ENCODE assay signal across 21 cellular contexts in the genomic region with DNA sequence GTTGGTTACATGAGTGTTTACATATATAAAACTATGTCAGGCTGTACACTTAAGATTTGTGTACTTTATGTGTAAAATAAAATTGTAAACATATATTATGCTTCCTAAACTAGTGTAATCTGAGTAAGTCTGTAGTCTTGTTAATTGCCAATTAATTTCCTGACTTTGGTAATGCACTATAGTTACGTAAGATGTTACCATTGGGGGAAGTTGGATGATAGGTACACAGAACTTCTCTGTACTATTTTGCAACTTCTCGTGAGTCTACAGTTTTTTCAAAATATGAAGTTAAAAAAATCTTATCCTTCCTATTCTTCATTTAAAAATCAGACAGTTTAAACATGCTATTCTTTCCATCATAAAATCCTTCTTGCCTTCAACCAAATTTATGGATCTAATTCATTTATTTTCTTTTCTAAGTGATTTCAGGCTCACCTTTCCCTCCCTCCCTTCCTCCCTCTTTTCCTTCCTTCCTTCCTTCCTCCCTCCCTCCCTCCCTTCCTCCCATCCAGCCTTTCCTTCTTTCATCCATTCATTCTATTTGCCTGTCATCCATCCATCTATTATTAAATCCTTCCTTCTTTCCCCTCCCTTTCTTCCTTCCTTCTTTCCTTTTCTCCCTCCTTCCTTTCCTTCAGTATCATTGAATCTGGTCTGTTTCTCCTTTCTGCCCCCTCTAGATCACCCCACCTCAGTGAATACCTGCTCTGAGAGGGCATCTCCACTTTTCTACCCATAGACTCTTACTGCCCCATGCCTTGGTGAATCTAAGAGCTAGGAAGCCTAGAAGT. TPM values are rescaled to one million over a fixed set of nuclear protein-coding genes. Genes with fewer than 3 reads are reported as not detected.
DNase-seq lines count a peak whose midpoint lies in the region; ATAC-seq, FAIRE-seq and TF ChIP-seq lines count a peak whose summit lies in the region.
"Had no signal": no experiment of that assay in that cellular context is flagged by ENCODE, and none has a peak within 500 bp of the region (broad histone marks: within the 10 kb centered on the region; RNA-seq: fewer than 3 reads in every experiment).

No MANE protein-coding gene starts in this region.

- in situ Hi-C loops in K562 (cut with MboI): no loop called here

- H3K4me2 ChIP-seq in K562 (ENCODE audit: insufficient read depth, low read length): no peak overlapping the region
- H3K4me2 ChIP-seq: KMS-11 had no signal

- BruUV-seq in K562 (replicated peaks; lab: Mats Ljungman, UMichigan): no TSS peak

- intact Hi-C loops in K562 (cut with micrococcal nuclease): no loop called here

- peak; percentile 23 to 76 for DNase-seq in HL-60 (ENCODE audit: low read depth in 1 of 2, low spot score in 1 of 2)
- DNase-seq in NOMO-1 treated with DMSO at 0.1 percent for 48 hours (lab: John Stamatoyannopoulos, UW; ENCODE audit: unreplicated experiment): peak; percentile 87
- no peak for DNase-seq in K562 (ENCODE audit: extremely low read depth in 1 of 4, low spot score in 3 of 4)
- no peak for DNase-seq in cerebellum (ENCODE audit: low spot score)
- DNase-seq in germinal center (ENCODE audit: low spot score): no peak
- DNase-seq: CD8-positive, alpha-beta T cell; DMS79 treated with DMSO at 0.1 percent for 48 hours; GM23248; HCEC 1CT; MG63; NCI-H1417; NCI-H1930; NCI-H2171; NCI-H446 treated with DMSO at 0.1 percent for 48 hours; T-helper 2 cell had no signal

- ATAC-seq in K562 (no peak), GM18861 (IDR thresholded peaks at IDR 0.05; ENCODE audit: unreplicated experiment) (no peak)
- ATAC-seq: CD8-positive, alpha-beta T cell; Right ventricle myocardium inferior; SK-N-SH treated with all-trans-retinoic acid at 6 μM for 48 hours had no signal

- H4K20me1 ChIP-seq in K562 (replicated peaks; ENCODE audit: control insufficient read depth, insufficient read depth, low read length): no peaks in the 10 kb centered on the region

- H2AFZ ChIP-seq in K562 (ENCODE audit: low read depth, low read length): no peak overlapping the region
- H2AFZ ChIP-seq: GM23248 had no signal

- TF ChIP-seq RAD21 in K562 (CRISPR knock-in tag; conservative IDR thresholded peaks at IDR 0.05 in 1 of 2, IDR thresholded peaks at IDR 0.05 in 1 of 2): no peak

- H3K4me1 ChIP-seq in K562 (replicated peaks in 1 of 2; ENCODE audit: control insufficient read depth in 2 of 2, insufficient read depth in 2 of 2, low read length in 2 of 2) (no peaks in the 10 kb centered on the region; a peak in 1 of 5 replicates), skeletal muscle tissue (ENCODE audit: control insufficient read depth in 3 of 3, insufficient read depth in 3 of 3, low read length in 3 of 3) (peaks cover 23 to 25% (median 25%) of the 10 kb centered on the region in 3 donors)
- H3K4me1 ChIP-seq: Peyer's patch had no signal

- 38% methylated on average over 2 of the region's 2 CpGs for WGBS in K562 (ENCODE audit: insufficient coverage, low coverage, missing lambda C conversion rate)

- no peaks in the 10 kb centered on the region for H3K79me2 ChIP-seq in K562 (ENCODE audit: control insufficient read depth, insufficient read depth, low read length)

- no peak overlapping the region for H3K9ac ChIP-seq in K562 (ENCODE audit: insufficient read depth in 1 of 2, low read depth in 2 of 2, low read length in 2 of 2)
- H3K9ac ChIP-seq in skeletal muscle tissue (ENCODE audit: low read depth in 1 of 3, low read length in 3 of 3): no peak overlapping the region
- H3K9ac ChIP-seq: GM23248, KMS-11 had no signal

- peak overlapping the region; percentile 44 for H3K27ac ChIP-seq in HL-60 (replicated peaks)
- H3K27ac ChIP-seq in K562 (ENCODE audit: extremely low read depth, low read depth, low read length): no peak overlapping the region
- peak overlapping the region; percentile 93 for H3K27ac ChIP-seq in skeletal muscle tissue (ENCODE audit: low read depth, low read length)
- H3K27ac ChIP-seq: GM23248, KMS-11, Peyer's patch had no signal

- no peak for TF ChIP-seq EP300 in K562 (IDR thresholded peaks at IDR 0.05; ENCODE audit: low read length)

- no peaks in the 10 kb centered on the region for H3K9me1 ChIP-seq in K562 (ENCODE audit: control insufficient read depth, insufficient read depth, low read length)

- no peak overlapping the region for H3K4me3 ChIP-seq in HL-60 (replicated peaks; ENCODE audit: insufficient read depth, low read length)
- no peak overlapping the region for H3K4me3 ChIP-seq in K562
- H3K4me3 ChIP-seq in skeletal muscle tissue (ENCODE audit: low read length in 3 of 3): no peak overlapping the region
- H3K4me3 ChIP-seq: GM23248, MG63, Peyer's patch had no signal

- POLR2A ChIA-PET in K562 (lab: Yijun Ruan, JAX): no interaction called here

- TF ChIP-seq POLR2A in K562 (conservative IDR thresholded peaks at IDR 0.05): no peak

- no peak for FAIRE-seq in K562 (lab: Jason Lieb, UNC)

- H3K9me3 ChIP-seq in K562 (replicated peaks; ENCODE audit: control insufficient read depth, insufficient read depth, low read depth, low read length) (no peaks in the 10 kb centered on the region), skeletal muscle tissue (ENCODE audit: control insufficient read depth in 3 of 3, low read length in 3 of 3) (no peaks in the 10 kb centered on the region)
- H3K9me3 ChIP-seq: MG63, Peyer's patch had no signal

- CTCF ChIA-PET in K562 (lab: Yijun Ruan, JAX; ENCODE audit: low intra/inter-chr PET ratio): no interaction called here

- H3K27me3 ChIP-seq in HL-60 (ENCODE audit: insufficient read depth, poor library complexity, severe bottlenecking) (no peaks in the 10 kb centered on the region), K562 (ENCODE audit: control insufficient read depth in 2 of 2, insufficient read depth in 2 of 2, low read length in 2 of 2) (no peaks in the 10 kb centered on the region), skeletal muscle tissue (ENCODE audit: control insufficient read depth in 3 of 3, insufficient read depth in 3 of 3, low read length in 3 of 3) (no peaks in the 10 kb centered on the region)
- H3K27me3 ChIP-seq: MG63, Peyer's patch had no signal

- TF ChIP-seq CTCF in HL-60 (IDR thresholded peaks at IDR 0.05; ENCODE audit: insufficient read depth, low read length) (no peak), K562 (IDR thresholded peaks at IDR 0.05 in 2 of 3, conservative IDR thresholded peaks at IDR 0.05 in 1 of 3; ENCODE audit: insufficient read depth in 2 of 3, low read depth in 1 of 3, low read length in 3 of 3) (no peak)

- H3K36me3 ChIP-seq in K562 (ENCODE audit: control insufficient read depth, insufficient read depth, low read length): no peaks in the 10 kb centered on the region
- no peaks in the 10 kb centered on the region for H3K36me3 ChIP-seq in skeletal muscle tissue (ENCODE audit: control insufficient read depth in 3 of 3, insufficient read depth in 3 of 3, low read length in 3 of 3)
- H3K36me3 ChIP-seq: MG63, Peyer's patch had no signal

TF ChIP-seq in K562, 482 proteins besides CTCF, POLR2A, EP300 and RAD21 (continues in another document):
- TF ChIP-seq PHF8 (IDR thresholded peaks at IDR 0.05; ENCODE audit: borderline replicate concordance, low read length) (no peak), CEBPB (tag; IDR thresholded peaks at IDR 0.05) (peak; percentile 48; the same call in 1 of the 2 replicates)

RNA-seq across cellular contexts. Expression of a gene that starts 22.1 kb away (rescaled TPM):
- 87.8 and 154 TPM in 2 replicates for total RNA-seq in K562 (2011; cell fraction: chromatin; rRNA removed; ENCODE audit: low replicate concordance)
- 77.8 and 91.1 TPM in 2 replicates for total RNA-seq in K562 (2011; cell fraction: nucleolus; rRNA removed)
- total RNA-seq in K562 (2011; cell fraction: nucleoplasm; rRNA removed): 95.8 and 138 TPM in 2 replicates
- total RNA-seq in K562 (2014; rRNA removed) (22.9 and 33.0 TPM in 2 replicates), K562 (2014; rRNA removed; fragmentation: Illumina TruSeq; extraction: Trizol) (20.2 and 20.4 TPM in 2 replicates), K562 (2015; rRNA removed; fragmentation: Illumina TruSeq; extraction: Trizol) (26.6 and 27.3 TPM in 2 replicates), K562 (2021) (42.5 and 45.1 TPM in 2 replicates), skeletal muscle tissue (15.7 TPM), cerebellum (35.4 TPM)
- polyA plus RNA-seq in K562 (2011; rRNA removed) (26.8 and 34.4 TPM in 2 replicates), K562 (2014; fragmentation: Illumina TruSeq; extraction: Trizol) (46.7 and 47.4 TPM in 2 replicates), K562 (2014; fragmentation: Nextera tagmentation; extraction: Ambion mirVana) (1 to 10 TPM; 4.0 TPM), K562 (2014; rRNA removed) (33.8 and 36.2 TPM in 2 replicates)
- 26.4 and 36.5 TPM in 2 replicates for polyA plus RNA-seq in K562 (2011; cell fraction: cytosol; rRNA removed)
- 47.8 and 75.5 TPM in 2 replicates for polyA plus RNA-seq in K562 (2011; cell fraction: nucleus; rRNA removed)
- 35.6 and 43.4 TPM in 2 replicates for polyA plus RNA-seq in K562 (2012)
- polyA minus RNA-seq in K562 (2011; rRNA and poly(A)+ RNA removed): 29.8 and 30.7 TPM in 2 replicates
- 24.3 and 25.7 TPM in 2 replicates for polyA minus RNA-seq in K562 (2011; cell fraction: cytosol; rRNA and poly(A)+ RNA removed)
- 22.9 and 27.5 TPM in 2 replicates for polyA minus RNA-seq in K562 (2011; cell fraction: nucleus; rRNA and poly(A)+ RNA removed)

RNA-seq across cellular contexts. Expression of a gene that starts 22.8 kb away (rescaled TPM):
- total RNA-seq in K562 (2011; cell fraction: chromatin; rRNA removed; ENCODE audit: low replicate concordance): 79.8 and 96.2 TPM in 2 replicates
- total RNA-seq in K562 (2011; cell fraction: nucleolus; rRNA removed): 38.5 and 45.4 TPM in 2 replicates
- total RNA-seq in K562 (2011; cell fraction: nucleoplasm; rRNA removed): 55.1 and 55.5 TPM in 2 replicates
- total RNA-seq in K562 (2014; rRNA removed): 5.1 and 9.0 TPM in 2 replicates
- 7.1 and 8.3 TPM in 2 replicates for total RNA-seq in K562 (2014; rRNA removed; fragmentation: Illumina TruSeq; extraction: Trizol)
- 7.5 and 7.9 TPM in 2 replicates for total RNA-seq in K562 (2015; rRNA removed; fragmentation: Illumina TruSeq; extraction: Trizol)
- 12.3 and 13.6 TPM in 2 replicates for total RNA-seq in K562 (2021)
- polyA plus RNA-seq in K562 (2011; rRNA removed): 13.7 and 20.0 TPM in 2 replicates
- polyA plus RNA-seq in K562 (2011; cell fraction: cytosol; rRNA removed): 8.9 and 12.3 TPM in 2 replicates
- 83.6 and 87.4 TPM in 2 replicates for polyA plus RNA-seq in K562 (2011; cell fraction: nucleus; rRNA removed)
- polyA plus RNA-seq in K562 (2012): 8.8 and 14.8 TPM in 2 replicates
- polyA plus RNA-seq in K562 (2014; fragmentation: Illumina TruSeq; extraction: Trizol): 10.7 and 12.0 TPM in 2 replicates
- 1 to 10 TPM; 1.6 to 1.9 TPM for polyA plus RNA-seq in K562 (2014; fragmentation: Nextera tagmentation; extraction: Ambion mirVana)
- polyA plus RNA-seq in K562 (2014; rRNA removed): 6.9 and 8.3 TPM in 2 replicates
- 17.3 and 19.5 TPM in 2 replicates for polyA minus RNA-seq in K562 (2011; rRNA and poly(A)+ RNA removed)
- 5.9 and 13.6 TPM in 2 replicates for polyA minus RNA-seq in K562 (2011; cell fraction: cytosol; rRNA and poly(A)+ RNA removed)
- polyA minus RNA-seq in K562 (2011; cell fraction: nucleus; rRNA and poly(A)+ RNA removed): 13.2 and 26.2 TPM in 2 replicates
- 38.6 TPM for total RNA-seq in skeletal muscle tissue
- 82.6 TPM for total RNA-seq in cerebellum

Comparison
In these comparisons a context has a peak if more than half of its experiments do, and no peak if none do; other contexts are left out.
1. DNase-seq: peak in HL-60 (2 of 2) and NOMO-1 treated with DMSO at 0.1 percent for 48 hours (single experiment); none in K562 (0 of 4), cerebellum (single experiment) and germinal center (single experiment).